In genomic region chr18:48003426-48004349, GRCh38 we compare ENCODE assay signal across 9 cellular contexts.
DNase-seq lines count a peak whose midpoint lies in the region; ATAC-seq and TF ChIP-seq lines count a peak whose summit lies in the region.
"Had no signal": no experiment of that assay in that cellular context is flagged by ENCODE, and none has a peak within 500 bp of the region (broad histone marks: within the 10 kb centered on the region; RNA-seq: fewer than 3 reads in every experiment).

No MANE protein-coding gene starts in this region.

- in situ Hi-C loops in KBM-7 (cut with MboI; ENCODE audit: low pct_unique_long_range_greater_than_20kb, low sequenced_read_pairs), result no loop called here

- H3K36me3 ChIP-seq in right lobe of liver, result no peaks in the 10 kb centered on the region

- no peak overlapping the region for H3K4me3 ChIP-seq in right lobe of liver
- H3K4me3 ChIP-seq in lower leg skin (ENCODE audit: low read depth, poor library complexity, severe bottlenecking), result no peak overlapping the region

- peak; percentile 81 for DNase-seq in A172 (ENCODE audit: low spot score)
- peak; percentile 70 for DNase-seq in LoVo (ENCODE audit: low spot score)
- DNase-seq in astrocyte of the hippocampus (ENCODE audit: low read depth, low spot score), result peak; percentile 68
- DNase-seq in right lobe of liver, result no peak
- no peak for DNase-seq in retina
- DNase-seq in KBM-7, result no peak
- no peak for DNase-seq in lower leg skin (ENCODE audit: low spot score in 2 of 2)

- TF ChIP-seq POLR2A in right lobe of liver (IDR thresholded peaks at IDR 0.05) (peak; percentile 10), lower leg skin (IDR thresholded peaks at IDR 0.05) (no peak)

- no peaks in the 10 kb centered on the region for H3K27me3 ChIP-seq in right lobe of liver

- no peak overlapping the region for H3K27ac ChIP-seq in right lobe of liver
- H3K27ac ChIP-seq: C4-2B had no signal

- peaks cover 0 to 5% (median 2%) of the 10 kb centered on the region in 4 donors for H3K4me1 ChIP-seq in right lobe of liver

- WGBS in right lobe of liver (ENCODE audit: insufficient coverage, low coverage, low lambda C conversion rate, missing lambda C conversion rate), result 43% methylated on average over 4 of the region's 10 CpGs
- 70 to 71% methylated on average over 10 of the region's 10 CpGs for whole genome bisulfite sequencing in lower leg skin, 2 donors

- TF ChIP-seq CTCF in right lobe of liver (IDR thresholded peaks at IDR 0.05) (no peak), lower leg skin (IDR thresholded peaks at IDR 0.05) (no peak)

- intact Hi-C loops in right lobe of liver (cut with DNase I), result no loop called here
- intact Hi-C loops in lower leg skin (cut with DNase I; ENCODE audit: low total_unique reads), result no loop called here

- no peaks in the 10 kb centered on the region for H3K9me3 ChIP-seq in right lobe of liver

- ATAC-seq in right lobe of liver, result peak in 1 of 4 donors; percentile 42
- no peak for ATAC-seq in HG03139 (IDR thresholded peaks at IDR 0.05; ENCODE audit: unreplicated experiment)

Comparison
In these comparisons a context has a peak if more than half of its experiments do, and no peak if none do; other contexts are left out.
1. DNase-seq: peak in A172 (single experiment), LoVo (single experiment) and astrocyte of the hippocampus (single experiment); none in right lobe of liver (0 of 3), retina (single experiment), KBM-7 (single experiment) and lower leg skin (0 of 2).